In genomic region chr7:77473240-77474005, GRCh38 we compare ENCODE assay signal across 19 cellular contexts. TPM values are rescaled to one million over a fixed set of nuclear protein-coding genes. Genes with fewer than 3 reads are reported as not detected.
DNase-seq lines count a peak whose midpoint lies in the region; ATAC-seq and TF ChIP-seq lines count a peak whose summit lies in the region.
"Had no signal": no experiment of that assay in that cellular context is flagged by ENCODE, and none has a peak within 500 bp of the region (broad histone marks: within the 10 kb centered on the region; RNA-seq: fewer than 3 reads in every experiment).

No MANE protein-coding gene starts in this region.

- CTCF ChIA-PET in activated B cell treated with CpG ODN at 0.5 μM for 24 hours (lab: Charles Lee): no interaction called here
- CTCF ChIA-PET in naive thymus-derived CD4-positive, alpha-beta T cell (lab: Charles Lee): no interaction called here
- CTCF ChIA-PET in T-cell (lab: Charles Lee): interaction anchor here (0.6 to 1.6 kb wide), 2 partner anchors 12 to 29 kb away, joined by 3 to 4 read pairs; no protein-coding TSS in a partner anchor
- CTCF ChIA-PET in activated CD8-positive, alpha-beta T cell treated with anti-CD3 and anti-CD28 coated beads for 36 hours (lab: Charles Lee): no interaction called here

- no peak overlapping the region for H3K4me3 ChIP-seq in naive thymus-derived CD4-positive, alpha-beta T cell (ENCODE audit: low read length)
- H3K4me3 ChIP-seq: transverse colon had no signal

- no peaks in the 10 kb centered on the region for H3K27me3 Mint-ChIP-seq in activated B cell treated with CpG ODN at 0.5 μM for 24 hours
- H3K27me3 Mint-ChIP-seq in naive thymus-derived CD4-positive, alpha-beta T cell: peaks cover 0 to 6% (median 0%) of the 10 kb centered on the region in 5 donors
- no peaks in the 10 kb centered on the region for H3K27me3 Mint-ChIP-seq in T-cell
- H3K27me3 Mint-ChIP-seq in activated CD8-positive, alpha-beta T cell treated with anti-CD3 and anti-CD28 coated beads for 36 hours: no peaks in the 10 kb centered on the region

- DNase-seq in CD1c-positive myeloid dendritic cell (ENCODE audit: extremely low spot score): peak; percentile 78
- DNase-seq in MV-4-11 (lab: John Stamatoyannopoulos, UW): peak; percentile 86
- no peak for DNase-seq in activated B cell treated with CpG ODN at 0.5 μM for 24 hours
- no peak for DNase-seq in naive thymus-derived CD4-positive, alpha-beta T cell
- no peak for DNase-seq in T-cell
- no peak for DNase-seq in NCI-H187 (lab: John Stamatoyannopoulos, UW)
- DNase-seq in activated CD8-positive, alpha-beta T cell treated with anti-CD3 and anti-CD28 coated beads for 36 hours: no peak
- DNase-seq: activated naive CD4-positive, alpha-beta T cell treated with Interleukin-2 at 50 U/mL for 16 hours; DMS79; foreskin melanocyte; midbrain; NCI-H1092; NCI-H524 treated with DMSO at 0.1 percent for 48 hours; stimulated activated naive CD4-positive, alpha-beta T cell; transverse colon had no signal

- H3K36me3 Mint-ChIP-seq in activated B cell treated with CpG ODN at 0.5 μM for 24 hours (ENCODE audit: low read depth) (no peaks in the 10 kb centered on the region), T-cell (peaks cover 3% of the 10 kb centered on the region)
- peaks cover 0 to 4% (median 0%) of the 10 kb centered on the region in 5 donors for H3K36me3 Mint-ChIP-seq in naive thymus-derived CD4-positive, alpha-beta T cell
- H3K36me3 Mint-ChIP-seq in activated CD8-positive, alpha-beta T cell treated with anti-CD3 and anti-CD28 coated beads for 36 hours (ENCODE audit: low read depth): no peaks in the 10 kb centered on the region

- H3K4me1 Mint-ChIP-seq in activated B cell treated with CpG ODN at 0.5 μM for 24 hours: peaks cover 7% of the 10 kb centered on the region
- H3K4me1 Mint-ChIP-seq in naive thymus-derived CD4-positive, alpha-beta T cell: peaks cover 0 to 6% (median 0%) of the 10 kb centered on the region in 7 donors
- H3K4me1 Mint-ChIP-seq in T-cell: peaks cover 0 to 2% (median 0%) of the 10 kb centered on the region in 3 donors
- H3K4me1 Mint-ChIP-seq in activated CD8-positive, alpha-beta T cell treated with anti-CD3 and anti-CD28 coated beads for 36 hours (ENCODE audit: low read depth): no peaks in the 10 kb centered on the region

- no peaks in the 10 kb centered on the region for H3K4me1 ChIP-seq in naive thymus-derived CD4-positive, alpha-beta T cell (ENCODE audit: control insufficient read depth in 2 of 2, insufficient read depth in 2 of 2, low read length in 2 of 2)
- H3K4me1 ChIP-seq: transverse colon had no signal

- H3K9me3 ChIP-seq in naive thymus-derived CD4-positive, alpha-beta T cell (ENCODE audit: control insufficient read depth in 2 of 3, low read length in 3 of 3): no peaks in the 10 kb centered on the region
- H3K9me3 ChIP-seq: neutrophil, transverse colon had no signal

- intact Hi-C loops in activated B cell treated with CpG ODN at 0.5 μM for 24 hours (cut with micrococcal nuclease): no loop called here
- intact Hi-C loops in naive thymus-derived CD4-positive, alpha-beta T cell (cut with micrococcal nuclease): no loop called here
- intact Hi-C loops in activated CD8-positive, alpha-beta T cell treated with anti-CD3 and anti-CD28 coated beads for 36 hours (cut with micrococcal nuclease): no loop called here

- H3K27me3 ChIP-seq in naive thymus-derived CD4-positive, alpha-beta T cell (ENCODE audit: control insufficient read depth in 2 of 2, insufficient read depth in 2 of 2, low read length in 2 of 2): no peaks in the 10 kb centered on the region
- H3K27me3 ChIP-seq: neutrophil, transverse colon had no signal

- no peaks in the 10 kb centered on the region for H3K36me3 ChIP-seq in naive thymus-derived CD4-positive, alpha-beta T cell (ENCODE audit: control insufficient read depth in 2 of 3, insufficient read depth in 3 of 3, low read length in 3 of 3)
- H3K36me3 ChIP-seq: neutrophil, transverse colon had no signal

- ATAC-seq in activated B cell treated with CpG ODN at 0.5 μM for 24 hours (ENCODE audit: low read depth): no peak
- peak; percentile 26 for ATAC-seq in naive thymus-derived CD4-positive, alpha-beta T cell
- no peak for ATAC-seq in T-cell (replicated peaks in 1 of 4)
- no peak for ATAC-seq in activated CD8-positive, alpha-beta T cell treated with anti-CD3 and anti-CD28 coated beads for 36 hours
- no peak for ATAC-seq in HG03159 (IDR thresholded peaks at IDR 0.05; ENCODE audit: unreplicated experiment)
- ATAC-seq: Panc1 had no signal

- no peak for TF ChIP-seq CTCF in activated B cell treated with CpG ODN at 0.5 μM for 24 hours (IDR thresholded peaks at IDR 0.05)
- no peak for TF ChIP-seq CTCF in activated CD8-positive, alpha-beta T cell treated with anti-CD3 and anti-CD28 coated beads for 36 hours (IDR thresholded peaks at IDR 0.05)

- no peak overlapping the region for H3K27ac ChIP-seq in naive thymus-derived CD4-positive, alpha-beta T cell (ENCODE audit: low read depth, low read length)
- H3K27ac ChIP-seq: neutrophil had no signal

- POLR2A ChIA-PET in activated B cell treated with CpG ODN at 0.5 μM for 24 hours (lab: Charles Lee): interaction anchor here (0.6 to 1.4 kb wide), 2 partner anchors 58 to 268 kb away, joined by 3 to 4 read pairs; no protein-coding TSS in a partner anchor
- POLR2A ChIA-PET in naive thymus-derived CD4-positive, alpha-beta T cell (lab: Charles Lee): no interaction called here
- POLR2A ChIA-PET in T-cell (lab: Charles Lee): interaction anchor here in 1 of 2 donors (0.6 kb wide), 1 partner anchor 144 kb away, joined by 5 read pairs; no protein-coding TSS in a partner anchor
- POLR2A ChIA-PET in activated CD8-positive, alpha-beta T cell treated with anti-CD3 and anti-CD28 coated beads for 36 hours (lab: Charles Lee): interaction anchor here (0.8 kb wide), 1 partner anchor 58 kb away, joined by 3 read pairs; no protein-coding TSS in a partner anchor

- H3K4me3 Mint-ChIP-seq in activated B cell treated with CpG ODN at 0.5 μM for 24 hours: peak overlapping the region; percentile 20
- H3K4me3 Mint-ChIP-seq in naive thymus-derived CD4-positive, alpha-beta T cell: no peak overlapping the region
- H3K4me3 Mint-ChIP-seq in T-cell: no peak overlapping the region
- no peak overlapping the region for H3K4me3 Mint-ChIP-seq in activated CD8-positive, alpha-beta T cell treated with anti-CD3 and anti-CD28 coated beads for 36 hours
- H3K4me3 Mint-ChIP-seq: IgD-negative memory B cell had no signal

- no peaks in the 10 kb centered on the region for H3K9me3 Mint-ChIP-seq in activated B cell treated with CpG ODN at 0.5 μM for 24 hours
- peaks cover 0 to 8% (median 1%) of the 10 kb centered on the region in 11 donors for H3K9me3 Mint-ChIP-seq in naive thymus-derived CD4-positive, alpha-beta T cell
- H3K9me3 Mint-ChIP-seq in T-cell: peaks cover 2 to 7% (median 5%) of the 10 kb centered on the region in 3 donors
- H3K9me3 Mint-ChIP-seq in activated CD8-positive, alpha-beta T cell treated with anti-CD3 and anti-CD28 coated beads for 36 hours: peaks cover 3% of the 10 kb centered on the region
- H3K9me3 Mint-ChIP-seq: IgD-negative memory B cell had no signal

- H3K27ac Mint-ChIP-seq in activated B cell treated with CpG ODN at 0.5 μM for 24 hours: no peak overlapping the region
- no peak overlapping the region for H3K27ac Mint-ChIP-seq in naive thymus-derived CD4-positive, alpha-beta T cell
- H3K27ac Mint-ChIP-seq in T-cell: no peak overlapping the region
- H3K27ac Mint-ChIP-seq in activated CD8-positive, alpha-beta T cell treated with anti-CD3 and anti-CD28 coated beads for 36 hours: no peak overlapping the region
- H3K27ac Mint-ChIP-seq: IgD-negative memory B cell had no signal

RNA-seq across cellular contexts. Expression of gene GSAP, which starts 57.3 kb away (rescaled TPM):
- total RNA-seq in activated B cell treated with CpG ODN at 0.5 μM for 24 hours (73.9 and 91.2 TPM in 2 replicates), T-cell (10 to 100 TPM; 17.7 to 40.0 (median 25.7) TPM)
- 10 to 100 TPM; 14.9 to 59.8 (median 29.2) TPM for total RNA-seq in naive thymus-derived CD4-positive, alpha-beta T cell
- 1 to 10 TPM; 6.6 to 7.3 TPM for polyA plus RNA-seq in naive thymus-derived CD4-positive, alpha-beta T cell
- 1 to 10 TPM; 1.9 to 3.0 TPM for total RNA-seq in activated CD8-positive, alpha-beta T cell treated with anti-CD3 and anti-CD28 coated beads for 36 hours

Comparison
In these comparisons a context has a peak if more than half of its experiments do, and no peak if none do; other contexts are left out.
1. DNase-seq: peak in CD1c-positive myeloid dendritic cell (single experiment) and MV-4-11 (single experiment); none in activated B cell treated with CpG ODN at 0.5 μM for 24 hours (single experiment), naive thymus-derived CD4-positive, alpha-beta T cell (0 of 9), T-cell (0 of 34), NCI-H187 (0 of 2) and activated CD8-positive, alpha-beta T cell treated with anti-CD3 and anti-CD28 coated beads for 36 hours (single experiment).
2. RNA of gene GSAP, which starts 57.3 kb away (total RNA-seq): 73.9 to 91.2 TPM in activated B cell treated with CpG ODN at 0.5 μM for 24 hours, 14.9 to 59.8 TPM in naive thymus-derived CD4-positive, alpha-beta T cell and 17.7 to 40.0 TPM in T-cell; 1.9 to 3.0 TPM in activated CD8-positive, alpha-beta T cell treated with anti-CD3 and anti-CD28 coated beads for 36 hours; every median in the first group is over 4 times any median in the second.
3. CTCF ChIA-PET loops: an anchor here in T-cell (0.6 to 1.6 kb wide); none called in activated B cell treated with CpG ODN at 0.5 μM for 24 hours, naive thymus-derived CD4-positive, alpha-beta T cell and activated CD8-positive, alpha-beta T cell treated with anti-CD3 and anti-CD28 coated beads for 36 hours.